8 cellular contexts compared by ENCODE assay signal in the genomic region with DNA sequence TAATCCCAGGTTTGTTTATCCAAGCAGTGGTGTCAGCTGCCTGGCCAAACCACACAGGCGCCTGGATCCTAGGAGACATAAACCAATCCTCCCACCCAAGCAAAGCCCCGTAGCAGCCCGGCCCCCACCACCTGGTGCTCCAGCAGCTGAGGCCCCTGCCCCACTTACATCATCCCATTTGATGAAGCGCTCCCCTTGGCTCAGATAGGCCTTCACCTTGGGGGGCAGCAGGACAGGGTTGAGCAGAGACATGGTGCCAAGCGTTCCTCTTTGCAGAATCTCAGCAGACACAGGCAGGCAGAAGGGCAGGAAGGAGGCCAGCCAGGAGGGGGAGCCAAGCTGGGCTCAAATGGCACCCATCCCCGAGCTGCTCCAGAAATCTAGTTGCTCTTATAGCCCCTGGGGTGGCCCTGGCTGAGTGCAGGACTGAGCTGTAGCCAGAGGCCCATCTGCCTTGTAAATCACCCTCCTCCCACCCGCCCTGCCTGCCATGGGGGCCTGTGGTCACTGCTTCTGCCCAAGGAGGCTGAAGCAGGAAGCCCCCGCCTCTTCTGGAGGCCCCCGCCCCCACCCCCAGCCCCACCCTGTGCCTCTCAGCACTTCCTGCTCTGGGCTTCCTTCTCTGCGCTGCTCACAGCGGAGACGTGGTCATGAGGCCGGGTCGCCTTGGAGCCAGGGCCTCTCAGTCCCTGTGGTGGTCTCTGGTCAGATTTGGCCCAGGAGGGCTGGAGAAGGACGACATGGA. TPM values are rescaled to one million over a fixed set of nuclear protein-coding genes. Genes with fewer than 3 reads are reported as not detected.
DNase-seq lines count a peak whose midpoint lies in the region; ATAC-seq, FAIRE-seq and TF ChIP-seq lines count a peak whose summit lies in the region.

A gene with protein sequence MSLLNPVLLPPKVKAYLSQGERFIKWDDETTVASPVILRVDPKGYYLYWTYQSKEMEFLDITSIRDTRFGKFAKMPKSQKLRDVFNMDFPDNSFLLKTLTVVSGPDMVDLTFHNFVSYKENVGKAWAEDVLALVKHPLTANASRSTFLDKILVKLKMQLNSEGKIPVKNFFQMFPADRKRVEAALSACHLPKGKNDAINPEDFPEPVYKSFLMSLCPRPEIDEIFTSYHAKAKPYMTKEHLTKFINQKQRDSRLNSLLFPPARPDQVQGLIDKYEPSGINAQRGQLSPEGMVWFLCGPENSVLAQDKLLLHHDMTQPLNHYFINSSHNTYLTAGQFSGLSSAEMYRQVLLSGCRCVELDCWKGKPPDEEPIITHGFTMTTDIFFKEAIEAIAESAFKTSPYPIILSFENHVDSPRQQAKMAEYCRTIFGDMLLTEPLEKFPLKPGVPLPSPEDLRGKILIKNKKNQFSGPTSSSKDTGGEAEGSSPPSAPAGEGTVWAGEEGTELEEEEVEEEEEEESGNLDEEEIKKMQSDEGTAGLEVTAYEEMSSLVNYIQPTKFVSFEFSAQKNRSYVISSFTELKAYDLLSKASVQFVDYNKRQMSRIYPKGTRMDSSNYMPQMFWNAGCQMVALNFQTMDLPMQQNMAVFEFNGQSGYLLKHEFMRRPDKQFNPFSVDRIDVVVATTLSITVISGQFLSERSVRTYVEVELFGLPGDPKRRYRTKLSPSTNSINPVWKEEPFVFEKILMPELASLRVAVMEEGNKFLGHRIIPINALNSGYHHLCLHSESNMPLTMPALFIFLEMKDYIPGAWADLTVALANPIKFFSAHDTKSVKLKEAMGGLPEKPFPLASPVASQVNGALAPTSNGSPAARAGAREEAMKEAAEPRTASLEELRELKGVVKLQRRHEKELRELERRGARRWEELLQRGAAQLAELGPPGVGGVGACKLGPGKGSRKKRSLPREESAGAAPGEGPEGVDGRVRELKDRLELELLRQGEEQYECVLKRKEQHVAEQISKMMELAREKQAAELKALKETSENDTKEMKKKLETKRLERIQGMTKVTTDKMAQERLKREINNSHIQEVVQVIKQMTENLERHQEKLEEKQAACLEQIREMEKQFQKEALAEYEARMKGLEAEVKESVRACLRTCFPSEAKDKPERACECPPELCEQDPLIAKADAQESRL (minus strand): TSS at position 515 of the 745 bp plus-strand sequence. CDS start 263 bp downstream, at position 252.

- no peaks in the 10 kb centered on the region for H3K79me2 ChIP-seq in astrocyte (ENCODE audit: insufficient read depth, low read length)

- peak; percentile 10 for TF ChIP-seq CTCF in astrocyte (IDR thresholded peaks at IDR 0.05; ENCODE audit: insufficient read depth, low read depth, low read length)
- TF ChIP-seq CTCF in lung (IDR thresholded peaks at IDR 0.05; ENCODE audit: control extremely low read depth, extremely low read depth) = no peak

- H3K27me3 Mint-ChIP-seq in astrocyte (ENCODE audit: low read depth, unreplicated experiment) = peaks cover 58% of the 10 kb centered on the region

- H3K9me3 Mint-ChIP-seq in astrocyte (ENCODE audit: unreplicated experiment) = peaks cover 2% of the 10 kb centered on the region

- H3K27ac ChIP-seq in astrocyte (ENCODE audit: low read depth, low read length) (no peak within 1 kb of the TSS), lung (ENCODE audit: low read depth in 1 of 2, low read length in 1 of 2) (peak within 1 kb of the TSS in 1 of 2 donors; percentile 75)

- intact Hi-C loops in T-helper 2 cell treated with Interferon-gamma antibody and Interleukin-4, amounts not matched to agents 100 ng/mL and 5 ng/mL, for 36 hours (cut with micrococcal nuclease) = loop anchor here (1.0 kb wide), 2 partner anchors 16 to 25 kb away; a partner anchor contains a TSS

- 14 to 51% methylated on average over 12 to 15 of the region's 15 CpGs for WGBS in lung, 2 donors

- H3K4me1 ChIP-seq in astrocyte (ENCODE audit: insufficient read depth, low read length) (no peaks in the 10 kb centered on the region), lung (ENCODE audit: control insufficient read depth in 2 of 2, insufficient read depth in 2 of 2, low read length in 2 of 2) (no peaks in the 10 kb centered on the region)

- no peak for FAIRE-seq in astrocyte (lab: Jason Lieb, UNC)

- H4K20me1 ChIP-seq in astrocyte (ENCODE audit: insufficient read depth, low read length) = no peaks in the 10 kb centered on the region

- H3K4me1 Mint-ChIP-seq in astrocyte (ENCODE audit: low read depth, unreplicated experiment) = peaks cover 4% of the 10 kb centered on the region

- no peak within 1 kb of the TSS for H3K27ac Mint-ChIP-seq in astrocyte (ENCODE audit: unreplicated experiment)

- H3K4me2 ChIP-seq in astrocyte (ENCODE audit: low read length) = no peak within 1 kb of the TSS

- ATAC-seq in HG03378 (IDR thresholded peaks at IDR 0.05; ENCODE audit: unreplicated experiment) (peak; percentile 48), lung (ENCODE audit: insufficient read depth, low FRiP score) (peak; percentile 58), GM21526 (IDR thresholded peaks at IDR 0.05; ENCODE audit: low FRiP score, unreplicated experiment) (no peak)

- no peak within 1 kb of the TSS for H2AFZ ChIP-seq in astrocyte (ENCODE audit: low read depth, low read length)

- H3K9ac ChIP-seq in astrocyte (ENCODE audit: low read length) = no peak within 1 kb of the TSS

- no peak within 1 kb of the TSS for H3K4me3 Mint-ChIP-seq in astrocyte (ENCODE audit: unreplicated experiment)

- H3K9me3 ChIP-seq in astrocyte (ENCODE audit: insufficient read depth, low read depth, low read length) = no peaks in the 10 kb centered on the region
- no peaks in the 10 kb centered on the region for H3K9me3 ChIP-seq in lung (ENCODE audit: control insufficient read depth in 2 of 2, insufficient read depth in 1 of 2, low read length in 1 of 2)

- H3K36me3 Mint-ChIP-seq in astrocyte (ENCODE audit: low read depth, unreplicated experiment) = peaks cover 2% of the 10 kb centered on the region

- no peak within 1 kb of the TSS for H3K4me3 ChIP-seq in astrocyte (ENCODE audit: insufficient read depth, low read depth, low read length)
- peak within 1 kb of the TSS; percentile 16 for H3K4me3 ChIP-seq in lung

- H3K36me3 ChIP-seq in astrocyte (ENCODE audit: insufficient read depth, low read length) (no peaks in the 10 kb centered on the region), lung (ENCODE audit: control insufficient read depth in 2 of 2, insufficient read depth in 2 of 2, low read length in 2 of 2) (peaks cover 0 to 3% of the 10 kb centered on the region in 2 donors)

- peaks cover 19% of the 10 kb centered on the region for H3K27me3 ChIP-seq in astrocyte (ENCODE audit: insufficient read depth, low read length)
- H3K27me3 ChIP-seq in lung (ENCODE audit: control insufficient read depth, insufficient read depth) = no peaks in the 10 kb centered on the region

- peak; percentile 82 for DNase-seq in NK-92 treated with Interleukin-12 subunit alpha and Interleukin-12 subunit beta, amount 100 ng/mL, for 24 hours (lab: John Stamatoyannopoulos, UW)
- no peak for DNase-seq in NK-92 (lab: John Stamatoyannopoulos, UW; ENCODE audit: unreplicated experiment)
- no peak for DNase-seq in astrocyte (ENCODE audit: low read depth)
- DNase-seq in lung (ENCODE audit: low spot score) = peak; percentile 52
- DNase-seq in stimulated activated CD8-positive, alpha-beta memory T cell treated with anti-CD3 and anti-CD28 coated beads, Interleukin-7, amount 100 ng/mL, for 1 hour (ENCODE audit: low read depth in 2 of 2) = peak; percentile 42 to 44

RNA-seq across cellular contexts. Expression of the gene that starts here (rescaled TPM):
- 177 and 192 TPM in 2 replicates for total RNA-seq in T-helper 2 cell treated with Interferon-gamma antibody and Interleukin-4, amounts not matched to agents 100 ng/mL and 5 ng/mL, for 36 hours
- 1.7 and 3.7 TPM in 2 replicates for total RNA-seq in astrocyte
- total RNA-seq in lung = 10 to 100 TPM; 17.9 to 76.7 TPM
- 10 to 100 TPM; 47.5 to 54.9 TPM for polyA plus RNA-seq in lung

Comparison
In these comparisons a context has a peak if more than half of its experiments do, and no peak if none do; other contexts are left out.
1. DNase-seq: peak in NK-92 treated with Interleukin-12 subunit alpha and Interleukin-12 subunit beta, amount 100 ng/mL, for 24 hours (single experiment), lung (single experiment) and stimulated activated CD8-positive, alpha-beta memory T cell treated with anti-CD3 and anti-CD28 coated beads, Interleukin-7, amount 100 ng/mL, for 1 hour (2 of 2); none in NK-92 (single experiment) and astrocyte (single experiment).